Comparison of ENCODE assay signal across 8 cellular contexts in the genomic region with DNA sequence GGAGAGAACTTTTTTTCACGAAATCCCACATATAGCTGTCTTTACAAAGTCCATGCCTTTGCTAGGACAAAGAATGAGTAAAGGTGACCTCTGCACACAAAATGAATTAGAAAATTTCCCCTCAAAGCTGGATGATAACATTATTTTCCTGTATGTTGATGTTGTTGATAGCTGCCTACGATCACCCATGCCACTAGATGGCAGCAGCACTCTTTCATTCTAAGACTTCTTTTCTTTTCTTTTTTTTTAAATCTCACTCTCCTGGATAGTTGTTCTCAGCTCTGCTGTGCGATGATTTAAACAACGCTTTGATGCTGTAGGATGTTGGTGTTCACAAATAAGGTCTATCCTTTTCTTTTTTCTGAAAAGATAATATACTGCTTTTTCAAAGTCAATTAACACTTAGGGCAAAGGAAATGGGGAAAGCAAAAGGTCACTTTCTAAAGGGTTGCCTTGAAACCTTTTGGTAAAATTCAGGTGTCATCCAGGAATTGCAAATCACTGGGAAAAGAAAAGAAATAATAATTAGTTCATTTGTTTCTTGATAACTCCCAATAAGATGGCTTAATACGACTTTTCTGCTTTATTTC.
A peak's percentile ranks its signal among the peaks of the same experiment; 100 is the strongest.
DNase-seq lines count a peak whose midpoint lies in the region; ATAC-seq and TF ChIP-seq lines count a peak whose summit lies in the region.

No MANE protein-coding gene starts in this region.

- H3K27me3 Mint-ChIP-seq in nephron progenitor cell (ENCODE audit: low read depth, poor library complexity): no peaks in the 10 kb centered on the region

- DNase-seq in Caki2 (ENCODE audit: low read depth) (peak; percentile 42), NCI-H446 treated with DMSO at 0.1 percent for 48 hours (lab: John Stamatoyannopoulos, UW) (peak; percentile 31), esophagus squamous epithelium (lab: John Stamatoyannopoulos, UW) (no peak), nephron progenitor cell (peak; percentile 71), vagina (ENCODE audit: extremely low spot score in 2 of 2) (no peak)
- peak; percentile 24 to 49 for DNase-seq in activated CD4-positive, alpha-beta T cell treated with anti-CD3 and anti-CD28 coated beads, Interleukin-2, amount 50 U/mL, for 48 hours

- H3K4me1 ChIP-seq in esophagus squamous epithelium (peaks cover 0 to 11% (median 2%) of the 10 kb centered on the region in 3 donors), vagina (no peaks in the 10 kb centered on the region)

- peak; percentile 76 for ATAC-seq in GM19328 (IDR thresholded peaks at IDR 0.05; ENCODE audit: unreplicated experiment)
- ATAC-seq in HG03439 (IDR thresholded peaks at IDR 0.05; ENCODE audit: unreplicated experiment): peak; percentile 74

- H3K4me3 Mint-ChIP-seq in nephron progenitor cell: no peak overlapping the region

- H3K36me3 ChIP-seq in esophagus squamous epithelium (no peaks in the 10 kb centered on the region), vagina (no peaks in the 10 kb centered on the region)

- H3K36me3 Mint-ChIP-seq in nephron progenitor cell (ENCODE audit: low read depth): peaks cover 8% of the 10 kb centered on the region

- WGBS in esophagus squamous epithelium, 2 donors: 9 to 10% methylated on average over 5 of the region's 5 CpGs

- no peak for TF ChIP-seq POLR2A in esophagus squamous epithelium (IDR thresholded peaks at IDR 0.05)
- TF ChIP-seq POLR2A in vagina (IDR thresholded peaks at IDR 0.05): no peak

- intact Hi-C loops in esophagus squamous epithelium (cut with DNase I): loop anchor here (5.0 kb wide), 1 partner anchor 280 kb away; no protein-coding TSS in a partner anchor
- intact Hi-C loops in vagina (cut with DNase I): no loop called here

- peaks cover 18% of the 10 kb centered on the region for H3K9me3 Mint-ChIP-seq in nephron progenitor cell

- H3K27ac Mint-ChIP-seq in nephron progenitor cell: no peak overlapping the region

- in situ Hi-C loops in Caki2 (cut with HindIII; ENCODE audit: low pct_unique_long_range_greater_than_20kb, low sequenced_read_pairs): no loop called here

- peaks cover 17% of the 10 kb centered on the region for H3K4me1 Mint-ChIP-seq in nephron progenitor cell

- H3K9me3 ChIP-seq in esophagus squamous epithelium (no peaks in the 10 kb centered on the region), vagina (no peaks in the 10 kb centered on the region)

- H3K27me3 ChIP-seq in esophagus squamous epithelium (no peaks in the 10 kb centered on the region), vagina (no peaks in the 10 kb centered on the region)

- H3K27ac ChIP-seq in esophagus squamous epithelium (no peak overlapping the region), vagina (no peak overlapping the region)

- H3K4me3 ChIP-seq in esophagus squamous epithelium (no peak overlapping the region), vagina (no peak overlapping the region)

- peak; percentile 16 to 76 (median 64) for TF ChIP-seq CTCF in esophagus squamous epithelium (IDR thresholded peaks at IDR 0.05)
- peak; percentile 86 for TF ChIP-seq CTCF in nephron progenitor cell (IDR thresholded peaks at IDR 0.05)
- peak in 2 of 3 experiments; percentile 63 to 72 for TF ChIP-seq CTCF in vagina (IDR thresholded peaks at IDR 0.05)

Comparison
In these comparisons a context has a peak if more than half of its experiments do, and no peak if none do; other contexts are left out.
1. DNase-seq: peak in Caki2 (single experiment), NCI-H446 treated with DMSO at 0.1 percent for 48 hours (single experiment), activated CD4-positive, alpha-beta T cell treated with anti-CD3 and anti-CD28 coated beads, Interleukin-2, amount 50 U/mL, for 48 hours (2 of 2) and nephron progenitor cell (single experiment); none in esophagus squamous epithelium (single experiment) and vagina (0 of 2).
2. Peak in every context shown above with its lines, with median percentiles within 50 percentile points of each other: CTCF ChIP-seq.